ENCODE assay signal across 28 cellular contexts in the genomic region with DNA sequence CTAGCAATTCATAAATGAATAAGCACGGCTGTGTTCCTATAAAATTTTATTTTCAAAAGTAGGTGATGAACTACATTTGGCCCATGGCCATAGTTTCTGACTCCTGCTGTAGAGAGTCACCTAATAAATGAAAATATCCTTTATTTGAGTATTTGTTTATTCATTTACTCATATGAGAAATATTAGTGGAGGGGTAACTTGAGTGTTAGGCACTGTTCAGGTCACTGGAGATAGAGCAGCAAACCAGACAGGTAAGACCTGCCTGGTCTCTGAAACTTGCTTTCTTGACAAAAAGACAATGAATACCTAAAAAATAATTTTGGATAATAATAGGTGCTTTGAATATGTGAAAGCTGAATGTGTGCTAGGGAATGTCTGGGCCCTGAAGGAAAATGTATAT.
"Had no signal": no experiment of that assay in that cellular context is flagged by ENCODE, and none has a peak within 500 bp of the region (broad histone marks: within the 10 kb centered on the region; RNA-seq: fewer than 3 reads in every experiment).

No MANE protein-coding gene starts in this region.

- H3K4me3 Mint-ChIP-seq: immature natural killer cell; naive thymus-derived CD8-positive, alpha-beta T cell; nephron; neural crest cell; stimulated activated memory B cell treated with anti-CD40 and anti-IgM and Interleukin-4, amounts not matched to agents 10 μg/mL and 1 μg/mL and 100 μg/mL, for 72 hours; stimulated activated naive CD8-positive, alpha-beta T cell treated with anti-CD3 and anti-CD28 coated beads, Interleukin-15, amount 100 ng/mL, for 72 hours had no signal

- H3K79me2 ChIP-seq: parathyroid adenoma had no signal

- H3K27me3 ChIP-seq: left lung, right atrium auricular region, right lobe of liver, testis, thyroid gland, transverse colon, upper lobe of left lung, vagina had no signal

- H3K4me2 ChIP-seq: smooth muscle cell had no signal

- H3K36me3 Mint-ChIP-seq: immature natural killer cell; naive thymus-derived CD8-positive, alpha-beta T cell; stimulated activated memory B cell treated with anti-CD40 and anti-IgM and Interleukin-4, amounts not matched to agents 10 μg/mL and 1 μg/mL and 100 μg/mL, for 72 hours had no signal

- H3K9me3 ChIP-seq: left lung, lower lobe of right lung, right atrium auricular region, right lobe of liver, testis, thyroid gland, transverse colon, upper lobe of left lung, vagina had no signal

- DNase-seq: hippocampal formation; immature natural killer cell; kidney; left colon; left lung; lower lobe of right lung; mammary epithelial cell; mesenchymal stem cell; naive thymus-derived CD8-positive, alpha-beta T cell; nucleus accumbens; right lobe of liver; stimulated activated CD4-positive, alpha-beta T cell treated with anti-CD3 and anti-CD28 coated beads, Interleukin-1b, Interleukin-23, amount 100 ng/mL, for 48 hours; stimulated activated CD4-positive, alpha-beta T cell treated with anti-CD3 and anti-CD28 coated beads, Interleukin-2, amount 100 ng/mL, for 48 hours; stimulated activated CD4-positive, alpha-beta T cell treated with anti-CD3 and anti-CD28 coated beads, Interleukin-4, amount 100 ng/mL, for 4 hours; stimulated activated CD8-positive, alpha-beta memory T cell treated with anti-CD3 and anti-CD28 coated beads, Interleukin-4, amount 100 ng/mL, for 48 hours; stimulated activated naive CD4-positive, alpha-beta T cell treated with Interleukin-2 at 50 U/mL for 16 hours; stimulated activated naive CD8-positive, alpha-beta T cell treated with anti-CD3 and anti-CD28 coated beads, Interleukin-15, amount 100 ng/mL, for 72 hours; testis; thyroid gland; transverse colon; upper lobe of left lung had no signal

- H3K36me3 ChIP-seq: left lung, lower lobe of right lung, right atrium auricular region, right lobe of liver, thyroid gland, transverse colon, upper lobe of left lung, vagina had no signal

- H3K27ac Mint-ChIP-seq: immature natural killer cell; naive thymus-derived CD8-positive, alpha-beta T cell; nephron; stimulated activated memory B cell treated with anti-CD40 and anti-IgM and Interleukin-4, amounts not matched to agents 10 μg/mL and 1 μg/mL and 100 μg/mL, for 72 hours; stimulated activated naive CD8-positive, alpha-beta T cell treated with anti-CD3 and anti-CD28 coated beads, Interleukin-15, amount 100 ng/mL, for 72 hours had no signal

- ATAC-seq: left colon; left lung; lower lobe of right lung; naive thymus-derived CD8-positive, alpha-beta T cell; right lobe of liver; stimulated activated memory B cell treated with anti-CD40 and anti-IgM and Interleukin-4, amounts not matched to agents 10 μg/mL and 1 μg/mL and 100 μg/mL, for 72 hours; stimulated activated naive CD8-positive, alpha-beta T cell treated with anti-CD3 and anti-CD28 coated beads, Interleukin-15, amount 100 ng/mL, for 72 hours had no signal

- H3K4me1 ChIP-seq: left lung, lower lobe of right lung, parathyroid adenoma, right atrium auricular region, right lobe of liver, testis, thyroid gland, transverse colon, upper lobe of left lung, vagina had no signal

- H3K4me1 Mint-ChIP-seq: immature natural killer cell; naive thymus-derived CD8-positive, alpha-beta T cell; nephron; neural crest cell; stimulated activated memory B cell treated with anti-CD40 and anti-IgM and Interleukin-4, amounts not matched to agents 10 μg/mL and 1 μg/mL and 100 μg/mL, for 72 hours; stimulated activated naive CD8-positive, alpha-beta T cell treated with anti-CD3 and anti-CD28 coated beads, Interleukin-15, amount 100 ng/mL, for 72 hours had no signal

- H3K4me3 ChIP-seq: left lung, lower lobe of right lung, right atrium auricular region, right lobe of liver, smooth muscle cell, testis, thyroid gland, transverse colon, upper lobe of left lung, vagina had no signal

- H2AFZ ChIP-seq: parathyroid adenoma had no signal

- H3K27me3 Mint-ChIP-seq: stimulated activated memory B cell treated with anti-CD40 and anti-IgM and Interleukin-4, amounts not matched to agents 10 μg/mL and 1 μg/mL and 100 μg/mL, for 72 hours; stimulated activated naive CD8-positive, alpha-beta T cell treated with anti-CD3 and anti-CD28 coated beads, Interleukin-15, amount 100 ng/mL, for 72 hours had no signal

- H3K9me3 Mint-ChIP-seq: immature natural killer cell; stimulated activated memory B cell treated with anti-CD40 and anti-IgM and Interleukin-4, amounts not matched to agents 10 μg/mL and 1 μg/mL and 100 μg/mL, for 72 hours; stimulated activated naive CD8-positive, alpha-beta T cell treated with anti-CD3 and anti-CD28 coated beads, Interleukin-15, amount 100 ng/mL, for 72 hours had no signal

- H3K27ac ChIP-seq: left lung, lower lobe of right lung, parathyroid adenoma, right atrium auricular region, right lobe of liver, testis, thyroid gland, transverse colon, upper lobe of left lung, vagina had no signal

- H3K9ac ChIP-seq: parathyroid adenoma had no signal
